In the genomic region with DNA sequence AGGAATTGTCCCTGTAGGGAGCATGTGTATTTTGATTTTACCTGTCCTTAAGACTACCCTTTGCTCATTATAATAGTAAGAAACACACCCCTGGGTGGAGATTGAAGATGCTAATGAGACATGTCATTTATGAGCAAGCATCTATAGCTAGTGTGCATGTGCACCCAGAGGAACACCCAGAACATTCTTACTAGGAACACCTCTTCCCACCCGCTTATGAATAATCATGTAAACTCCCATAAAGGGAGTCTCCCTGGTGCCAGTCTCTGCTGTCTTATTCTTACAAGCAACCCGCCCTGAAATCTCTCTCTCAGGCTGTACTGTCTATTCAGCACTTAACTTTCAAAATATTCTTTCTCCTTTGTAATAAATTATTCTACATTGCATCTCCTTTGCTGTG, we compare ENCODE assay signal across 5 cellular contexts.
"Had no signal": no experiment of that assay in that cellular context is flagged by ENCODE, and none has a peak within 500 bp of the region (broad histone marks: within the 10 kb centered on the region; RNA-seq: fewer than 3 reads in every experiment).

No MANE protein-coding gene starts in this region.

- ATAC-seq: GM23338, K562 had no signal

- H2AFZ ChIP-seq: GM23338 had no signal

- DNase-seq: H9, HCEC 1CT, IMR-90 had no signal

- H3K4me3 ChIP-seq: GM23338, K562 had no signal

- H3K4me2 ChIP-seq: GM23338 had no signal
